8 cellular contexts compared by ENCODE assay signal in the genomic region with DNA sequence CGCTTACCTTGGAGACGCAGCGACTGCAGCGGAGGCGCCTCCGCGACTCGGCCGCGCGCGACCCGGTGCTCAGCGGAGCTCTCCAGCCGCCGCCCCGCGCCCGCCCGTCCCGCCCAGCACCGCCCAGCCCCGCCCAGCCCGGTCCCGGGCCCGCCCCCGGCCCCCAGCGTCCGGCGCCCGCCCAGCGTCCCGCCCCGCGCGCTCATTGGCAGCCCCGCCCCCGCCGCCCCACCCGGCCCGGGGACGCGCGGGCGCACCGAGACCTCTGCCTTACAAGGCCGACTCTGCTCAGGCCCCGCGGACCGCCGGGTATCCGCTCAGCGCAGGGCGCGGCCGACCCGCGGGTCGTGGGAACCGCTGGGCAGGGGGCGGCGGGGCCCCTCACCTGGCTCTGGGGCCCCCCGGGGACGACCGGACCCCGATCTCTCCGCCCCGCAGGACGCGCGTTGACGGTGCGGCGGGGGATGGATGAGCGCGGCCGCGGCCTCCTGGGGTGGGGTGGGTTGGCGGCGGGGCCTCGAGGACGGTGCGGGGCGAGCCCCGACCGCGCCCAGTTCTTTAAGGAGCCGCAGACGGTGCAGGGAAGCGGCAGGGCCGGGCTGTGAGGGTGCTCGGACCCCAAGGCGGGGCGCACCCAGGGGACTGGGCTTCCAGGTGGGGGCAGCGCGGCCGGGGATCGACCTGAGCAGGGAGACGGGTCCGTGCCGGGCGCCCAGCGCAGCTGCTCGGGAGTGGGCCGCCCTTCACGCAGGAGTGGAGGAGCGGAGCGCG. TPM values are rescaled to one million over a fixed set of nuclear protein-coding genes. Genes with fewer than 3 reads are reported as not detected.
DNase-seq lines count a peak whose midpoint lies in the region; ATAC-seq and TF ChIP-seq lines count a peak whose summit lies in the region.
"Not testable (repeated sequence)": the region's sequence is repeated elsewhere in the genome, so short reads cannot be mapped to it uniquely, and the experiment has no call there.

A gene (minus strand): TSS at position 82 of the 771 bp plus-strand sequence. CDS start 15,292 bp downstream, outside the sequence.

- H3K27ac Mint-ChIP-seq in immature natural killer cell = peak within 1 kb of the TSS in 1 of 6 donors; percentile 21

- TF ChIP-seq POLR2A in gastrocnemius medialis (IDR thresholded peaks at IDR 0.05) (peak; percentile 82 to 84), uterus (IDR thresholded peaks at IDR 0.05) (peak; percentile 59 to 70)

- in situ Hi-C loops in gastrocnemius medialis (cut with MboI; ENCODE audit: low sequenced_read_pairs in 4 of 4) = not testable (repeated sequence)

- peak within 1 kb of the TSS; percentile 20 to 81 (median 71) for H3K4me3 Mint-ChIP-seq in immature natural killer cell

- H3K36me3 ChIP-seq in gastrocnemius medialis, uterus: not testable (repeated sequence)

- H3K4me1 ChIP-seq in gastrocnemius medialis, uterus: not testable (repeated sequence)

- H3K4me3 ChIP-seq in cardiac fibroblast (replicated peaks in 1 of 2; ENCODE audit: low read depth in 2 of 2, low read length in 2 of 2) = peak within 1 kb of the TSS; percentile 21 to 34
- H3K4me3 ChIP-seq in gastrocnemius medialis = peak within 1 kb of the TSS; percentile 58 to 71 (median 70)
- H3K4me3 ChIP-seq in uterus = peak within 1 kb of the TSS; percentile 33 to 84

- intact Hi-C loops in gastrocnemius medialis (cut with DNase I; ENCODE audit: low total_unique reads) = loop anchor here (5.0 kb wide), 2 partner anchors 89 to 199 kb away; a partner anchor contains a TSS
- intact Hi-C loops in uterus (cut with DNase I; ENCODE audit: low total_unique reads) = not testable (repeated sequence)

- not testable (repeated sequence) for H3K9me3 Mint-ChIP-seq in immature natural killer cell

- peak; percentile 66 for ATAC-seq in GM18520 (IDR thresholded peaks at IDR 0.05; ENCODE audit: unreplicated experiment)
- ATAC-seq in HG03064 (IDR thresholded peaks at IDR 0.05; ENCODE audit: low read depth, unreplicated experiment) = peak; percentile 63
- ATAC-seq in gastrocnemius medialis = peak; percentile 82 to 89

- H3K27ac ChIP-seq in gastrocnemius medialis (peak within 1 kb of the TSS; percentile 76 to 89 (median 84)), uterus (peak within 1 kb of the TSS; percentile 49 to 79)

- H3K36me3 Mint-ChIP-seq in immature natural killer cell = not testable (repeated sequence)

- not testable (repeated sequence) for H3K9me3 ChIP-seq in gastrocnemius medialis, uterus

- TF ChIP-seq CTCF in cardiac fibroblast (IDR thresholded peaks at IDR 0.05; ENCODE audit: low read depth, low read length); gastrocnemius medialis (IDR thresholded peaks at IDR 0.05 in 4 of 5, conservative IDR thresholded peaks at IDR 0.05 in 1 of 5); uterus (IDR thresholded peaks at IDR 0.05): not testable (repeated sequence)

- DNase-seq in NCI-H226 (peak; percentile 53), cardiac fibroblast (ENCODE audit: low read depth in 2 of 2) (peak; percentile 49 to 58), immature natural killer cell (peak; percentile 70 to 79 (median 71)), gastrocnemius medialis (peak; percentile 78 to 84), uterus (peak; percentile 79 to 93)
- peak; percentile 73 to 84 for DNase-seq in activated CD4-positive, alpha-beta T cell treated with anti-CD3 and anti-CD28 coated beads for 4 hours

- H3K27me3 ChIP-seq in gastrocnemius medialis, uterus: not testable (repeated sequence)

- not testable (repeated sequence) for H3K4me1 Mint-ChIP-seq in immature natural killer cell

- not testable (repeated sequence) for H3K27me3 Mint-ChIP-seq in immature natural killer cell (ENCODE audit: low read depth in 3 of 3)

RNA-seq across cellular contexts. Expression of the gene that starts here (rescaled TPM):
- under 1 TPM in 2 of 3 donors, not detected in 1; 0.19 TPM for polyA plus RNA-seq in immature natural killer cell
- total RNA-seq in gastrocnemius medialis (1 to 10 TPM; 2.4 to 8.7 (median 3.2) TPM), uterus (1 to 10 TPM in 2 of 4 donors, under 1 TPM in 2; 0.26 to 8.0 (median 1.0) TPM)

Comparison
In these comparisons a context has a peak if more than half of its experiments do, and no peak if none do; other contexts are left out.
1. Peak in every context shown above with its lines: DNase-seq, ATAC-seq, H3K4me3 ChIP-seq and H3K27ac ChIP-seq.
2. Peak in DNase-seq in immature natural killer cell; RNA of the gene not detected or under 1 TPM.